10 cellular contexts compared by ENCODE assay signal in the genomic region with DNA sequence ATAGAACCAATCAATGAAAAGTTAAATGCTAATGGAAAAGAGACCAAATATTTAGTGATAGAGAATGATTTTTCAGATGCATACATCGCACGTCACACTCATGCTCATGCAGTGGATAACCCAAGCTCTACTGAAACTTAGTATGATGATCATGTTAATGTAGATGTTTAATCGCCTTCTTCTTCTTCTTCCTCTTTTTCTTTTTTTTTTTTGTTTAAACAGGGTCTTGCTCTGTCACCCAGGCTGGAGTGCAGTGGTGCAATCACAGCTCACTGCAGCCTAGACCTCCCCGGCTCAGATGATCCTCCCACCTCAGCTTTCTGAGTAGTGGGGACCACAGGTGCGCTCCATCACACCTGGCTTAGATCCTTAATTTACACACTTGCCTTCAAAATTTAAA.
"Had no signal": no experiment of that assay in that cellular context is flagged by ENCODE, and none has a peak within 500 bp of the region (broad histone marks: within the 10 kb centered on the region; RNA-seq: fewer than 3 reads in every experiment).

No MANE protein-coding gene starts in this region.

- DNase-seq: activated CD4-positive, CD25-positive, alpha-beta regulatory T cell treated with anti-CD3 and anti-CD28 coated beads, Interleukin-2, amount 50 U/mL, for 72 hours; activated naive CD4-positive, alpha-beta T cell treated with Interleukin-2 at 50 U/mL for 16 hours; erythroblast; left ventricle myocardium superior; right cardiac atrium; small intestine had no signal

- H3K9me3 ChIP-seq: ascending aorta, breast epithelium, gastroesophageal sphincter, prostate gland had no signal

- H3K4me3 ChIP-seq: ascending aorta, breast epithelium, gastroesophageal sphincter, prostate gland had no signal

- H3K36me3 ChIP-seq: ascending aorta, breast epithelium, gastroesophageal sphincter, prostate gland had no signal

- H3K4me1 ChIP-seq: ascending aorta, breast epithelium, prostate gland had no signal

- H3K27ac ChIP-seq: ascending aorta, prostate gland had no signal

- H3K27me3 ChIP-seq: ascending aorta, breast epithelium, gastroesophageal sphincter had no signal
